In genomic region chr11:707817-708420, GRCh38 we compare ENCODE assay signal across 2 cellular contexts.
TF ChIP-seq lines count a peak whose summit lies in the region.

No MANE protein-coding gene starts in this region.

TF ChIP-seq in GM12878, 131 proteins besides CTCF, POLR2A, EP300 and RAD21:
- TF ChIP-seq YBX1 (IDR thresholded peaks at IDR 0.05) (no peak), CREB1 (IDR thresholded peaks at IDR 0.05; ENCODE audit: low read depth) (no peak), WRNIP1 (IDR thresholded peaks at IDR 0.05; ENCODE audit: borderline replicate concordance, low read depth, low read length) (no peak), ZNF384 (IDR thresholded peaks at IDR 0.05; ENCODE audit: borderline replicate concordance, low read depth, low read length) (no peak), ATF2 (IDR thresholded peaks at IDR 0.05; ENCODE audit: low read length) (no peak), E4F1 (IDR thresholded peaks at IDR 0.05; ENCODE audit: borderline replicate concordance, partially characterized antibody) (no peak), TAF1 (IDR thresholded peaks at IDR 0.05; ENCODE audit: borderline replicate concordance, low read depth, low read length) (no peak), SMAD1 (IDR thresholded peaks at IDR 0.05; ENCODE audit: low read depth, partially characterized antibody) (no peak), SMAD5 (IDR thresholded peaks at IDR 0.05; ENCODE audit: low read depth) (no peak), FOXK2 (IDR thresholded peaks at IDR 0.05) (no peak), CREM (IDR thresholded peaks at IDR 0.05; ENCODE audit: low read depth) (no peak), ZBTB40 (IDR thresholded peaks at IDR 0.05; ENCODE audit: borderline replicate concordance) (no peak), POU2F2 (IDR thresholded peaks at IDR 0.05; ENCODE audit: borderline replicate concordance, low read depth, low read length) (no peak), ETV6 (conservative IDR thresholded peaks at IDR 0.05 in 1 of 2, IDR thresholded peaks at IDR 0.05 in 1 of 2; ENCODE audit: borderline replicate concordance in 1 of 2, low read depth in 1 of 2) (no peak), PAX8 (IDR thresholded peaks at IDR 0.05) (no peak), E2F4 (IDR thresholded peaks at IDR 0.05; ENCODE audit: low read depth, low read length) (no peak), CEBPB (IDR thresholded peaks at IDR 0.05; ENCODE audit: borderline replicate concordance in 1 of 2, low read depth in 2 of 2, low read length in 2 of 2) (no peak), FOS (IDR thresholded peaks at IDR 0.05; ENCODE audit: borderline replicate concordance, extremely low read depth, insufficient read length) (no peak), NR2F1 (conservative IDR thresholded peaks at IDR 0.05) (no peak), YY1 (IDR thresholded peaks at IDR 0.05; ENCODE audit: low read depth, low read length) (no peak)

TF ChIP-seq in liver, 16 proteins besides CTCF, POLR2A, EP300 and RAD21:
- TF ChIP-seq NR2F2 (IDR thresholded peaks at IDR 0.05): no peak
- TF ChIP-seq JUND (IDR thresholded peaks at IDR 0.05): no peak
- TF ChIP-seq TAF1 (conservative IDR thresholded peaks at IDR 0.05): no peak
- TF ChIP-seq GABPA (IDR thresholded peaks at IDR 0.05 in 1 of 2, conservative IDR thresholded peaks at IDR 0.05 in 1 of 2): no peak
- no peak for TF ChIP-seq HNF4A (conservative IDR thresholded peaks at IDR 0.05)
- TF ChIP-seq EGR1 (IDR thresholded peaks at IDR 0.05; ENCODE audit: low read depth in 2 of 2): no peak
- TF ChIP-seq SP1 (IDR thresholded peaks at IDR 0.05): no peak
- TF ChIP-seq FOXA2 (IDR thresholded peaks at IDR 0.05): no peak
- TF ChIP-seq HNF4G (IDR thresholded peaks at IDR 0.05): no peak
- TF ChIP-seq REST (IDR thresholded peaks at IDR 0.05): no peak
- TF ChIP-seq MAX (IDR thresholded peaks at IDR 0.05): no peak
- TF ChIP-seq FOXA1 (IDR thresholded peaks at IDR 0.05): no peak
- no peak for TF ChIP-seq ZBTB33 (IDR thresholded peaks at IDR 0.05)
- TF ChIP-seq ATF3 (IDR thresholded peaks at IDR 0.05): no peak
- TF ChIP-seq RXRA (IDR thresholded peaks at IDR 0.05): no peak
- no peak for TF ChIP-seq YY1 (IDR thresholded peaks at IDR 0.05)
